ENCODE assay signal across 11 cellular contexts in the genomic region with DNA sequence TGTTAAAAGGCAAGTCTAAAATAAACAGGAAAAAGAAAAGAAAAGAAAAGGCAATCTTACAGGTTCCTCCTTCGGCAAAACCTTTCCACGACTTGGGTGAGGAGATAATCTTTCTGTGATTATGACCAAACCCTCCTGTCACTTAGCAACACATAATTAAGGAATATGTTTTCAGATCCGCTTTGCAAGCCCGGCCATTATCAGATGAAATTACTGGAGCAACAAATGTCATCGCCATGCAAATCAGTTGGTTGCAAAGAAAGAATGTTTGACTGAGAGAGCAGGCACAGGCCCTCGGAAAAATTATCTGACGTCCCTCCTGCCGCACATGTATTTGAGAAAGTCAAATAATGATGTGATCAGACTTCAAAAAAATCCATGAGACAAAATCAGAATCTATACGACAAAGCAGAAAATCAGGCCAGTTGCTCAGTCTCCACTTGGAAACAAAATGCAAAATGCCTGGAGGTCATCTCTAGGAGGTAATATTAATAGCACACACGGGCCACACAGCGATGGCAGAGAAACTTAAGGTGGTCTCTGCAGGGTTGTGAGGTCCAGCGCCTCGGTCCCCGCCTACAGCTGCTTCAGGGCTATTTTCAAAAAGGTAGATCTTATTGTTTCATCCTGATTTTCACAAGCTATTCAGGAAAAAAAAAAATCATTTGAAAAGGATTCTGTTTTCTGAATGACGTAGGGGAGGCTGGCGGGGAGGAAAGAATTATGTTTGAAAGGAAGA.
DNase-seq lines count a peak whose midpoint lies in the region; ATAC-seq and TF ChIP-seq lines count a peak whose summit lies in the region.
"Had no signal": no experiment of that assay in that cellular context is flagged by ENCODE, and none has a peak within 500 bp of the region (broad histone marks: within the 10 kb centered on the region; RNA-seq: fewer than 3 reads in every experiment).

No MANE protein-coding gene starts in this region.

- H2AFZ ChIP-seq in Karpas-422 (ENCODE audit: low read length) = no peak overlapping the region

- 49 to 58% methylated on average over 9 to 16 of the region's 16 CpGs for WGBS in gastroesophageal sphincter (ENCODE audit: low coverage in 1 of 2), 2 donors

- H3K4me2 ChIP-seq in Karpas-422 (ENCODE audit: low read depth, low read length, poor library complexity, severe bottlenecking) (peak overlapping the region; percentile 85), skeletal muscle satellite cell (ENCODE audit: low read length) (peak overlapping the region; percentile 24)

- H3K4me1 ChIP-seq in Karpas-422 (ENCODE audit: low read length) (peaks cover 28% of the 10 kb centered on the region), gastroesophageal sphincter (peaks cover 0 to 81% (median 9%) of the 10 kb centered on the region in 3 donors), skeletal muscle satellite cell (ENCODE audit: control insufficient read depth, insufficient read depth, low read length) (peaks cover 34% of the 10 kb centered on the region), breast epithelium (no peaks in the 10 kb centered on the region)

- no peaks in the 10 kb centered on the region for H4K20me1 ChIP-seq in Karpas-422 (ENCODE audit: insufficient read depth, low read depth, low read length)

- peak overlapping the region; percentile 57 for H3K4me3 ChIP-seq in Karpas-422 (ENCODE audit: low read length)
- no peak overlapping the region for H3K4me3 ChIP-seq in gastroesophageal sphincter
- H3K4me3 ChIP-seq in skeletal muscle satellite cell (ENCODE audit: low read length) = no peak overlapping the region
- no peak overlapping the region for H3K4me3 ChIP-seq in breast epithelium
- H3K4me3 ChIP-seq: left lung had no signal

- ATAC-seq in gastroesophageal sphincter (no peak), HG03378 (IDR thresholded peaks at IDR 0.05; ENCODE audit: unreplicated experiment) (no peak)
- ATAC-seq: left lung had no signal

- intact Hi-C loops in breast epithelium (cut with DNase I; ENCODE audit: low total_unique reads) = no loop called here

- TF ChIP-seq CTCF in gastroesophageal sphincter (IDR thresholded peaks at IDR 0.05) = no peak
- no peak for TF ChIP-seq CTCF in breast epithelium (IDR thresholded peaks at IDR 0.05)

- H3K27ac ChIP-seq in Karpas-422 (ENCODE audit: low read length) = peak overlapping the region; percentile 16; the same call in 1 of the 2 replicates
- H3K27ac ChIP-seq in gastroesophageal sphincter = peak overlapping the region in 3 of 4 donors; percentile 21 to 61 (median 57)
- H3K27ac ChIP-seq in breast epithelium = peak overlapping the region in 1 of 2 donors; percentile 30
- H3K27ac ChIP-seq: epithelial cell of prostate, left lung had no signal

- H3K79me2 ChIP-seq in Karpas-422 (ENCODE audit: low read length) = no peaks in the 10 kb centered on the region

- H3K9me3 ChIP-seq in Karpas-422 (ENCODE audit: low read length) (no peaks in the 10 kb centered on the region), gastroesophageal sphincter (no peaks in the 10 kb centered on the region), skeletal muscle satellite cell (replicated peaks; ENCODE audit: low read length) (no peaks in the 10 kb centered on the region), breast epithelium (no peaks in the 10 kb centered on the region)
- H3K9me3 ChIP-seq: left lung had no signal

- H3K36me3 ChIP-seq in Karpas-422 (ENCODE audit: insufficient read depth, low read length) (no peaks in the 10 kb centered on the region), gastroesophageal sphincter (peaks cover 0 to 27% of the 10 kb centered on the region in 2 donors), skeletal muscle satellite cell (ENCODE audit: insufficient read depth, low read length) (peaks cover 24% of the 10 kb centered on the region), breast epithelium (no peaks in the 10 kb centered on the region)

- TF ChIP-seq EP300 in gastroesophageal sphincter (IDR thresholded peaks at IDR 0.05) = no peak

- no peaks in the 10 kb centered on the region for H3K27me3 ChIP-seq in Karpas-422 (ENCODE audit: low read length)
- H3K27me3 ChIP-seq in gastroesophageal sphincter = no peaks in the 10 kb centered on the region
- H3K27me3 ChIP-seq in skeletal muscle satellite cell (ENCODE audit: control insufficient read depth, insufficient read depth, low read length) = no peaks in the 10 kb centered on the region
- H3K27me3 ChIP-seq in breast epithelium = no peaks in the 10 kb centered on the region
- H3K27me3 ChIP-seq: left lung had no signal

- DNase-seq in Karpas-422 (peak; percentile 82), NCI-H748 (lab: John Stamatoyannopoulos, UW; ENCODE audit: unreplicated experiment) (peak; percentile 91), breast epithelium (ENCODE audit: low spot score in 2 of 2) (no peak)
- no peak for DNase-seq in stimulated activated CD4-positive, alpha-beta T cell treated with anti-CD3 and anti-CD28 coated beads, Interleukin-4, amount 100 ng/mL, for 24 hours
- DNase-seq: activated naive CD4-positive, alpha-beta T cell treated with anti-CD3 and anti-CD28 coated beads, Interleukin-2, amount 50 U/mL, for 16 hours; stimulated activated CD4-positive, alpha-beta T cell treated with anti-CD3 and anti-CD28 coated beads, Interleukin-12 subunit alpha, Interleukin-12 subunit beta, amount 100 ng/mL, for 4 hours had no signal

- no peak for TF ChIP-seq POLR2A in gastroesophageal sphincter (IDR thresholded peaks at IDR 0.05)
- no peak for TF ChIP-seq POLR2A in breast epithelium (IDR thresholded peaks at IDR 0.05)

- peak overlapping the region; percentile 36 for H3K9ac ChIP-seq in Karpas-422 (ENCODE audit: low read length)
- H3K9ac ChIP-seq in skeletal muscle satellite cell (ENCODE audit: low read depth, low read length) = no peak overlapping the region

- H3K9me2 ChIP-seq in Karpas-422 (replicated peaks; ENCODE audit: insufficient read depth, low read length) = no peaks in the 10 kb centered on the region

Comparison
In these comparisons a context has a peak if more than half of its experiments do, and no peak if none do; other contexts are left out.
1. DNase-seq: peak in Karpas-422 (single experiment) and NCI-H748 (single experiment); none in stimulated activated CD4-positive, alpha-beta T cell treated with anti-CD3 and anti-CD28 coated beads, Interleukin-4, amount 100 ng/mL, for 24 hours (single experiment) and breast epithelium (0 of 2).